ENCODE assay signal across 8 cellular contexts in the genomic region with DNA sequence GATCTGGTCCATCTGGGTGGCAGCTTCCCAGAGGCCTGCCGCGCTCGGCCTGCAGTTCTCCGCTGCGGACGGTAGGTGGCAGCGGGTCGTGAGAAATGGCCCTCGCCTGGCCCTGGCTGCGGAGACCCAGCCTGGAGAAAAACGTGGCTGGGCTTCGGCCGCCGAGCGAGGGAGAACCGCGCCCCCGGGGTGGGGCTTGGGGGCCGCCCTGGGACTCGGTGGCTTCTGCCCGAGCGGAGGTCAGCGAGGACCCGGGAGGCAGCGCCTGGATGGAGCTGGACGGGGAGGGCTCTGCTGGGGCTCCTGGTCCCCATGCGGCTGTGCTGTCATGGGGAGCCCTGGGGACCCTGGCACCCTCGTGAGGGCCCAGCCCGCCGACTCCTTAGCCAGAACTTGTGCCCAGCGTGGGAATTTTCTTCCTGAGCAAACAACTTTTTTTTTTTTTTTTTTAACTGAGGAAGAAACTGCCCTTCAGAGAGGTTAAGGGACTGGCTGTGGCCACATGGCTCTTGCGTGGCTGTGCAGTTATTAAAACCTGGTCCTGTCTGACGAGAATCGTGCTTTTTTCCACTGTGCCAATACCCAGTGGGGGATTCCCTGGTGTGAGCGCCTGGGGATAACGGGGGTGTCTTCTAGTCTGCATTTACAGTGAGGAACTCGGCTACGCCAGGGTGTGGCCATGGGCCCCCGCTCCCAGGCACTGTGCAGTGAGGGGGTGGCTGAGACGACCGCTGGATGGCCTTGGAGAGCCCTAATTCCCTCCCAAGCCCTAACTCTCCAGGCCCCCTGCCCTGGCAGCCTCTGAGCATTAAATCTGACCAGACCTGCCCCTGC.
DNase-seq lines count a peak whose midpoint lies in the region; ATAC-seq lines count a peak whose summit lies in the region.

No MANE protein-coding gene starts in this region.

- DNase-seq in NK-92 treated with Interleukin-12 subunit alpha and Interleukin-12 subunit beta, amount 100 ng/mL, for 24 hours (lab: John Stamatoyannopoulos, UW): peak; percentile 55
- DNase-seq in NK-92 (lab: John Stamatoyannopoulos, UW; ENCODE audit: unreplicated experiment): no peak
- peak; percentile 47 for DNase-seq in NCI-H1694 treated with DMSO at 0.1 percent for 48 hours (lab: John Stamatoyannopoulos, UW)
- peak; percentile 91 for DNase-seq in UCSD-AML1 (lab: John Stamatoyannopoulos, UW; ENCODE audit: unreplicated experiment)
- DNase-seq in T47D (ENCODE audit: low read depth in 1 of 2, low spot score in 1 of 2): peak; percentile 51 to 89

- H3K36me3 ChIP-seq in skeletal muscle satellite cell (ENCODE audit: insufficient read depth, low read length): no peaks in the 10 kb centered on the region

- H3K9me3 ChIP-seq in iPS-18c (ENCODE audit: control insufficient read depth, insufficient read depth, low read length): no peaks in the 10 kb centered on the region
- no peaks in the 10 kb centered on the region for H3K9me3 ChIP-seq in skeletal muscle satellite cell (replicated peaks; ENCODE audit: low read length)

- peaks cover 15% of the 10 kb centered on the region for H3K4me1 ChIP-seq in skeletal muscle satellite cell (ENCODE audit: control insufficient read depth, insufficient read depth, low read length)

- H3K4me3 ChIP-seq in iPS-18c (ENCODE audit: insufficient read depth, low read depth, low read length): peak overlapping the region; percentile 36; the same call in 1 of the 2 replicates
- peak overlapping the region; percentile 70 for H3K4me3 ChIP-seq in skeletal muscle satellite cell (ENCODE audit: low read length)

- H3K4me2 ChIP-seq in skeletal muscle satellite cell (ENCODE audit: low read length): peak overlapping the region; percentile 94

- in situ Hi-C loops in T47D (cut with HindIII; ENCODE audit: low pct_unique_long_range_greater_than_20kb, low sequenced_read_pairs): no loop called here

- peaks cover 50% of the 10 kb centered on the region for H3K27me3 ChIP-seq in skeletal muscle satellite cell (ENCODE audit: control insufficient read depth, insufficient read depth, low read length)

- ATAC-seq in HG02943 (IDR thresholded peaks at IDR 0.05; ENCODE audit: low read depth, unreplicated experiment): peak; percentile 98

- H3K9ac ChIP-seq in skeletal muscle satellite cell (ENCODE audit: low read depth, low read length): peak overlapping the region; percentile 72
